20 cellular contexts compared by ENCODE assay signal in the genomic region with DNA sequence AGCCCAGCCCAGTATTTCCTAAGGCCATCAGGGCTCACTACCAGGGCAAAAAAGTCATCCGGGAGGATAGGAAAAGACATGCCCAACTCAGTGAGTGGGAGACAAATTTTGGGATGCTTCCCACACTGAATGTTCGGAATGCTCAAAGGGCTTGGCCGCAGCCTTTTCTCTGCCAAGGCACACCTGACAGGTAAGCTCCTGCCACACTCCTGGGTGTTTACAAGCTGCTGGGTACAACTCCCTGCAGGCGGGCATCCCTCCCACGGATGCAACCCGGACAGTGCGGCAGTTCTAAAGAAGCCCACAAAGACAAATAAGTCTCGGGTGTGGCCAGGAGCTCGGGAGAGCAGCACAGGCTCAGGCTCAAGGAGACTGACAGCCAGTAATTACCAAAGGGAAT. TPM values are rescaled to one million over a fixed set of nuclear protein-coding genes. Genes with fewer than 3 reads are reported as not detected.
A peak's percentile ranks its signal among the peaks of the same experiment; 100 is the strongest.
DNase-seq lines count a peak whose midpoint lies in the region; ATAC-seq and TF ChIP-seq lines count a peak whose summit lies in the region.
"Had no signal": no experiment of that assay in that cellular context is flagged by ENCODE, and none has a peak within 500 bp of the region (broad histone marks: within the 10 kb centered on the region; RNA-seq: fewer than 3 reads in every experiment).

No MANE protein-coding gene starts in this region.

- no TSS peak for BruUV-seq in MCF 10A (replicated peaks; lab: Mats Ljungman, UMichigan)

- peaks cover 52% of the 10 kb centered on the region for H3K4me1 Mint-ChIP-seq in MCF 10A (ENCODE audit: insufficient read depth, unreplicated experiment)

- CTCF ChIA-PET in MCF 10A (lab: Yijun Ruan, JAX), result interaction anchor here (0.5 to 2.0 kb wide), 10 partner anchors 19 to 547 kb away, joined by 3 to 8 read pairs (median 4); no protein-coding TSS in a partner anchor

- peak overlapping the region; percentile 77 for H3K27ac Mint-ChIP-seq in MCF 10A (ENCODE audit: low read depth, unreplicated experiment)
- H3K27ac Mint-ChIP-seq: IgD-negative memory B cell had no signal

- TF ChIP-seq CTCF in MCF 10A (IDR thresholded peaks at IDR 0.05; ENCODE audit: unreplicated experiment) (no peak), foreskin keratinocyte (conservative IDR thresholded peaks at IDR 0.05) (no peak)

- no peaks in the 10 kb centered on the region for H3K27me3 Mint-ChIP-seq in MCF 10A (ENCODE audit: insufficient read depth, unreplicated experiment)
- H3K27me3 Mint-ChIP-seq: IgD-negative memory B cell had no signal

- H3K36me3 Mint-ChIP-seq in MCF 10A (ENCODE audit: insufficient read depth, unreplicated experiment), result peaks cover 22% of the 10 kb centered on the region

- H3K9me3 Mint-ChIP-seq in MCF 10A (ENCODE audit: unreplicated experiment), result no peaks in the 10 kb centered on the region
- H3K9me3 Mint-ChIP-seq: H9, IgD-negative memory B cell had no signal

- intact Hi-C loops in MCF 10A (cut with micrococcal nuclease), result loop anchor here (10.0 kb wide), 1 partner anchor 547 kb away; no protein-coding TSS in a partner anchor

- ATAC-seq in foreskin keratinocyte (peak; percentile 48), HG03039 (IDR thresholded peaks at IDR 0.05; ENCODE audit: unreplicated experiment) (no peak)

- POLR2A ChIA-PET in MCF 10A (lab: Yijun Ruan, JAX), result interaction anchor here (0.6 to 4.3 kb wide), 20 partner anchors 12 to 863 kb away, joined by 3 to 55 read pairs (median 4); a partner anchor contains a TSS

- DNase-seq in NCI-H1417 (lab: John Stamatoyannopoulos, UW), result peak in 2 of 3 experiments; percentile 35 to 45
- no peak for DNase-seq in NCI-H1417 treated with DMSO at 0.1 percent for 48 hours (lab: John Stamatoyannopoulos, UW)
- DNase-seq in MCF 10A (ENCODE audit: unreplicated experiment), result peak; percentile 89
- peak; percentile 84 to 86 for DNase-seq in foreskin keratinocyte
- no peak for DNase-seq in T1000 (lab: John Stamatoyannopoulos, UW)
- DNase-seq in substantia nigra (lab: John Stamatoyannopoulos, UW), result no peak
- DNase-seq in MV-4-11 (lab: John Stamatoyannopoulos, UW), result no peak
- DNase-seq: Caco-2, GF-D8, H9, Karpas-422, MG63, NCI-H1092, NCI-H1694 treated with DMSO at 0.1 percent for 48 hours, NCI-H2107, NCI-H226, NCI-H524 had no signal

- H3K4me1 ChIP-seq in foreskin keratinocyte, result peaks cover 42% of the 10 kb centered on the region
- H3K4me1 ChIP-seq: Caco-2 had no signal

- H3K27ac ChIP-seq in foreskin keratinocyte (no peak overlapping the region), substantia nigra (ENCODE audit: low read depth, low read length, poor library complexity, severe bottlenecking) (no peak overlapping the region)
- H3K27ac ChIP-seq: 22Rv1 had no signal

- no peak overlapping the region for H3K4me3 Mint-ChIP-seq in MCF 10A (ENCODE audit: unreplicated experiment)
- H3K4me3 Mint-ChIP-seq: H9, IgD-negative memory B cell had no signal

- H3K27me3 ChIP-seq in foreskin keratinocyte, result no peaks in the 10 kb centered on the region
- H3K27me3 ChIP-seq: MG63 had no signal

RNA-seq across cellular contexts. Expression of a gene that starts 28.1 kb away (rescaled TPM):
- 154 and 194 TPM in 2 replicates for total RNA-seq in MCF 10A (2022)
- 69.8 and 76.2 TPM in 2 replicates for total RNA-seq in foreskin keratinocyte
- 20.2 and 25.3 TPM in 2 replicates for polyA plus RNA-seq in foreskin keratinocyte

Comparison
In these comparisons a context has a peak if more than half of its experiments do, and no peak if none do; other contexts are left out.
1. DNase-seq: peak in NCI-H1417 (2 of 3), MCF 10A (single experiment) and foreskin keratinocyte (2 of 2); none in NCI-H1417 treated with DMSO at 0.1 percent for 48 hours (single experiment), T1000 (single experiment), substantia nigra (0 of 49) and MV-4-11 (single experiment).